Comparison of ENCODE assay signal across 1 cellular context in genomic region chr10:49298990-49299815, GRCh38.
TF ChIP-seq lines count a peak whose summit lies in the region.

TSS of gene C10orf71 (plus strand) at chr10:49299170. CDS start at chr10:49322546, 23,376 bp downstream.

TF ChIP-seq in K562, 482 proteins besides CTCF, POLR2A, EP300 and RAD21 (continued from another document):
- TF ChIP-seq REST (CRISPR knock-in tag; IDR thresholded peaks at IDR 0.05; ENCODE audit: low read depth) (0 out of 2 replicates have a peak, but pooled peaks have one; percentile 11), NCOA2 (IDR thresholded peaks at IDR 0.05; ENCODE audit: partially characterized antibody in 2 of 2) (no peak), ZFX (CRISPR knock-in tag; IDR thresholded peaks at IDR 0.05) (peak; percentile 59), ZNF324 (CRISPR knock-in tag; IDR thresholded peaks at IDR 0.05) (no peak)
